In the genomic region with DNA sequence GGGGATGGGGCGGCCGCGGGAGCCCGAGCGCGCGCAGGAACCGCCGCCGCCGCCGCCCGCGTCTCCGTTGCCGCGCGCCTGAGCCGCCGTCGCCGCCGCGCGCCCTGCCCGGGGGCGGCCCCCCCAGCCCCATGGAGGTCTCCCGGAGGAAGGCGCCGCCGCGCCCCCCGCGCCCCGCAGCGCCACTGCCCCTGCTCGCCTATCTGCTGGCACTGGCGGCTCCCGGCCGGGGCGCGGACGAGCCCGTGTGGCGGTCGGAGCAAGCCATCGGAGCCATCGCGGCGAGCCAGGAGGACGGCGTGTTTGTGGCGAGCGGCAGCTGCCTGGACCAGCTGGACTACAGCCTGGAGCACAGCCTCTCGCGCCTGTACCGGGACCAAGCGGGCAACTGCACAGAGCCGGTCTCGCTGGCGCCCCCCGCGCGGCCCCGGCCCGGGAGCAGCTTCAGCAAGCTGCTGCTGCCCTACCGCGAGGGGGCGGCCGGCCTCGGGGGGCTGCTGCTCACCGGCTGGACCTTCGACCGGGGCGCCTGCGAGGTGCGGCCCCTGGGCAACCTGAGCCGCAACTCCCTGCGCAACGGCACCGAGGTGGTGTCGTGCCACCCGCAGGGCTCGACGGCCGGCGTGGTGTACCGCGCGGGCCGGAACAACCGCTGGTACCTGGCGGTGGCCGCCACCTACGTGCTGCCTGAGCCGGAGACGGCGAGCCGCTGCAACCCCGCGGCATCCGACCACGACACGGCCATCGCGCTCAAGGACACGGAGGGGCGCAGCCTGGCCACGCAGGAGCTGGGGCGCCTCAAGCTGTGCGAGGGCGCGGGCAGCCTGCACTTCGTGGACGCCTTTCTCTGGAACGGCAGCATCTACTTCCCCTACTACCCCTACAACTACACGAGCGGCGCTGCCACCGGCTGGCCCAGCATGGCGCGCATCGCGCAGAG, we compare ENCODE assay signal across 8 cellular contexts. TPM values are rescaled to one million over a fixed set of nuclear protein-coding genes. Genes with fewer than 3 reads are reported as not detected.
DNase-seq lines count a peak whose midpoint lies in the region; ATAC-seq and TF ChIP-seq lines count a peak whose summit lies in the region.

No MANE protein-coding gene starts in this region.

- H3K27ac ChIP-seq in SK-N-MC = no peak overlapping the region
- no peak overlapping the region for H3K27ac ChIP-seq in iPS-18a (ENCODE audit: low read length)
- peak overlapping the region in 7 of 8 donors; percentile 84 to 96 (median 93) for H3K27ac ChIP-seq in spleen

- peak; percentile 19 for ATAC-seq in GM19043 (IDR thresholded peaks at IDR 0.05; ENCODE audit: low read depth, unreplicated experiment)
- peak; percentile 23 for ATAC-seq in HG03196 (IDR thresholded peaks at IDR 0.05; ENCODE audit: unreplicated experiment)

- no peak for TF ChIP-seq POLR2A in spleen (IDR thresholded peaks at IDR 0.05)

- H3K4me3 ChIP-seq in SK-N-MC (peak overlapping the region; percentile 25; the same call in 1 of the 2 replicates), astrocyte of the spinal cord (ENCODE audit: low read depth, low read length) (peak overlapping the region; percentile 15), iPS-18a (ENCODE audit: low read length) (peak overlapping the region; percentile 48), spleen (peak overlapping the region; percentile 69 to 90 (median 80))

- no peak overlapping the region for H3K9ac ChIP-seq in SK-N-MC (ENCODE audit: insufficient read length)
- no peak overlapping the region for H3K9ac ChIP-seq in iPS-18a (ENCODE audit: low read length)

- DNase-seq in CD1c-positive myeloid dendritic cell (ENCODE audit: extremely low spot score) (peak; percentile 66), SK-N-MC (ENCODE audit: low read depth, low spot score) (no peak), astrocyte of the spinal cord (ENCODE audit: low read depth, low spot score) (no peak), spleen (peak; percentile 93), HK-2 (ENCODE audit: unreplicated experiment) (no peak)

- peaks cover 87% of the 10 kb centered on the region for H3K27me3 ChIP-seq in iPS-18a (ENCODE audit: control insufficient read depth, insufficient read depth, low read length)
- H3K27me3 ChIP-seq in spleen (replicated peaks in 1 of 7) = peaks cover 0 to 32% (median 4%) of the 10 kb centered on the region in 7 donors

- H3K4me1 ChIP-seq in iPS-18a (ENCODE audit: control insufficient read depth, low read depth, low read length) (peaks cover 14% of the 10 kb centered on the region), spleen (peaks cover 14 to 85% (median 47%) of the 10 kb centered on the region in 6 donors)

- in situ Hi-C loops in astrocyte of the spinal cord (cut with HindIII; ENCODE audit: low sequenced_read_pairs) = no loop called here

- no peaks in the 10 kb centered on the region for H3K36me3 ChIP-seq in SK-N-MC (ENCODE audit: insufficient read depth, low read length)
- H3K36me3 ChIP-seq in iPS-18a (ENCODE audit: control insufficient read depth, low read depth, low read length) = no peaks in the 10 kb centered on the region
- peaks cover 0 to 9% (median 0%) of the 10 kb centered on the region in 6 donors for H3K36me3 ChIP-seq in spleen

- TF ChIP-seq CTCF in astrocyte of the spinal cord (IDR thresholded peaks at IDR 0.05; ENCODE audit: low read depth, low read length) (no peak), spleen (IDR thresholded peaks at IDR 0.05 in 8 of 11, conservative IDR thresholded peaks at IDR 0.05 in 3 of 11) (peak; percentile 2 to 78 (median 45))

- intact Hi-C loops in spleen (cut with DNase I; ENCODE audit: low total_unique reads) = no loop called here

- WGBS in spleen, 5 donors = 0 to 1% (median 0%) methylated on average over 3 to 124 of the region's 124 CpGs

- H3K9me3 ChIP-seq in SK-N-MC (ENCODE audit: low read depth, low read length) = no peaks in the 10 kb centered on the region
- H3K9me3 ChIP-seq in iPS-18a (ENCODE audit: control insufficient read depth, low read depth, low read length) = no peaks in the 10 kb centered on the region
- no peaks in the 10 kb centered on the region for H3K9me3 ChIP-seq in spleen

RNA-seq across cellular contexts. Expression of gene PLXNC1, which starts 0.7 kb away (rescaled TPM):
- total RNA-seq in spleen = 100 to 1,000 TPM in 3 of 7 donors, 10 to 100 TPM in 4; 47.3 to 138 (median 82.8) TPM
- polyA plus RNA-seq in spleen = 10 to 100 TPM in 1 of 3 donors, 1 to 10 TPM in 2; 6.8 to 11.7 (median 8.5) TPM

Comparison
In these comparisons a context has a peak if more than half of its experiments do, and no peak if none do; other contexts are left out.
1. DNase-seq: peak in CD1c-positive myeloid dendritic cell (single experiment) and spleen (single experiment); none in SK-N-MC (single experiment), astrocyte of the spinal cord (single experiment) and HK-2 (single experiment).
2. H3K27ac ChIP-seq: peak in spleen (7 of 8); none in SK-N-MC (single experiment) and iPS-18a (single experiment).
3. H3K4me3 ChIP-seq: peak in every context shown above with its lines; median percentile 80 in spleen; 48 in iPS-18a; 25 in SK-N-MC; 15 in astrocyte of the spinal cord.